In genomic region chr12:4268549-4269181, GRCh38 we compare ENCODE assay signal across 1 cellular context.
TF ChIP-seq lines count a peak whose summit lies in the region.

No MANE protein-coding gene starts in this region.

TF ChIP-seq in HEK293, 187 proteins besides CTCF, POLR2A, EP300 and RAD21 (continued from another document):
- TF ChIP-seq ZBTB17 (tag by site-specific recombination; IDR thresholded peaks at IDR 0.05) (peak; percentile 52; the same call in 1 of the 2 replicates), TRIM28 (IDR thresholded peaks at IDR 0.05; ENCODE audit: borderline replicate concordance, low read length) (no peak), PRDM1 (tag by site-specific recombination; IDR thresholded peaks at IDR 0.05) (0 out of 2 replicates have a peak, but pooled peaks have one; percentile 26), ZFHX2 (tag by site-specific recombination; conservative IDR thresholded peaks at IDR 0.05) (peak; percentile 19; the same call in 1 of the 2 replicates), KLF1 (tag by site-specific recombination; IDR thresholded peaks at IDR 0.05) (no peak), ZNF600 (tag by site-specific recombination; IDR thresholded peaks at IDR 0.05) (0 out of 2 replicates have a peak, but pooled peaks have one; percentile 18)
TF ChIP-seq in HEK293: peak in this region for 5.
